ENCODE assay signal across 1 cellular context in the genomic region with DNA sequence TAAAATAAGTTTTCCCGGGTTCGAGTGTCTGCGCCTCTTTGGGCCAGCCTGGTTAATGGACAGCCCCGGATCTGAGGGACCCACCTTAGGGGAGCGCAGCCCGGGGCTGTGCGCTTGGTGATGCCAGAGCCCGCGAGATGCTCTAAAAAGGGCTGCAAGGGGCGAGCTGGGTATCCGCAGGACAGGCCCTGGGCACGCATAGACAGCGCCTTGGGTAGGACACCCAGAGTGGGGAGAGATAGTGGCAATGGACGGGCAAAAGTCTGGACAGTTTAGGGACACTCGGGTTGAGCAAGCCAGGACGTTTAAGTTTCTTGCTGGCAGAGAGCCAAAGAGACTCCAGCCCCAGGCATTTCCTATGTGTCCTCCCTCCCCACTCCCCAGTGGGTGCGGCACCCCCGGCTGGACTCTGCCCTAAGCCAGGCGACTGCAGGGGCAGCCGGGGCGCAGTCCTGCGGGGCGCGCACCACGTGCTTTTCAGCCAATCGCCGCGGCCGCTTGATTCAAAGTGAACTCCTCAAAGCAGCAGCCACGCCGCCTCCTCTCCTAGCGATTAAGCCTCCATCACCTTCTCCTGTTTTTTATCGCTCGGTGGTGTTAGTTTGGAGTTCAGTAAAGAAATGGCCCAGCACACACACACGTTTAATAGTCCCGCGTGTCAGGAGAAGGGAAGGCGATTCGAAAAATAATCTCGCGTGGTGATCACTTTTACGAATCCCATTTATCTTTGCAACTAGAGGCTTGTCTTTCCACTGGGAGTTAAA.
A peak's percentile ranks its signal among the peaks of the same experiment; 100 is the strongest.
TF ChIP-seq lines count a peak whose summit lies in the region.

No MANE protein-coding gene starts in this region.

TF ChIP-seq in HepG2, 621 proteins besides CTCF, POLR2A, EP300 and RAD21 (continued from another document and continues in another):
- TF ChIP-seq, protein P1, sequence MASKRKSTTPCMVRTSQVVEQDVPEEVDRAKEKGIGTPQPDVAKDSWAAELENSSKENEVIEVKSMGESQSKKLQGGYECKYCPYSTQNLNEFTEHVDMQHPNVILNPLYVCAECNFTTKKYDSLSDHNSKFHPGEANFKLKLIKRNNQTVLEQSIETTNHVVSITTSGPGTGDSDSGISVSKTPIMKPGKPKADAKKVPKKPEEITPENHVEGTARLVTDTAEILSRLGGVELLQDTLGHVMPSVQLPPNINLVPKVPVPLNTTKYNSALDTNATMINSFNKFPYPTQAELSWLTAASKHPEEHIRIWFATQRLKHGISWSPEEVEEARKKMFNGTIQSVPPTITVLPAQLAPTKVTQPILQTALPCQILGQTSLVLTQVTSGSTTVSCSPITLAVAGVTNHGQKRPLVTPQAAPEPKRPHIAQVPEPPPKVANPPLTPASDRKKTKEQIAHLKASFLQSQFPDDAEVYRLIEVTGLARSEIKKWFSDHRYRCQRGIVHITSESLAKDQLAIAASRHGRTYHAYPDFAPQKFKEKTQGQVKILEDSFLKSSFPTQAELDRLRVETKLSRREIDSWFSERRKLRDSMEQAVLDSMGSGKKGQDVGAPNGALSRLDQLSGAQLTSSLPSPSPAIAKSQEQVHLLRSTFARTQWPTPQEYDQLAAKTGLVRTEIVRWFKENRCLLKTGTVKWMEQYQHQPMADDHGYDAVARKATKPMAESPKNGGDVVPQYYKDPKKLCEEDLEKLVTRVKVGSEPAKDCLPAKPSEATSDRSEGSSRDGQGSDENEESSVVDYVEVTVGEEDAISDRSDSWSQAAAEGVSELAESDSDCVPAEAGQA (IDR thresholded peaks at IDR 0.05; ENCODE audit: low read depth), result no peak
- TF ChIP-seq, protein P1 (CRISPR knock-in tag; IDR thresholded peaks at IDR 0.05; ENCODE audit: borderline replicate concordance), result no peak; the same call in 1 of the 2 replicates
- peak; percentile 61; the same call in 1 of the 2 replicates for TF ChIP-seq TARDBP (CRISPR knock-in tag; IDR thresholded peaks at IDR 0.05)
- TF ChIP-seq ZFP36L1 (CRISPR knock-in tag; IDR thresholded peaks at IDR 0.05), result peak; percentile 56; the same call in 1 of the 2 replicates
- TF ChIP-seq, protein P2, sequence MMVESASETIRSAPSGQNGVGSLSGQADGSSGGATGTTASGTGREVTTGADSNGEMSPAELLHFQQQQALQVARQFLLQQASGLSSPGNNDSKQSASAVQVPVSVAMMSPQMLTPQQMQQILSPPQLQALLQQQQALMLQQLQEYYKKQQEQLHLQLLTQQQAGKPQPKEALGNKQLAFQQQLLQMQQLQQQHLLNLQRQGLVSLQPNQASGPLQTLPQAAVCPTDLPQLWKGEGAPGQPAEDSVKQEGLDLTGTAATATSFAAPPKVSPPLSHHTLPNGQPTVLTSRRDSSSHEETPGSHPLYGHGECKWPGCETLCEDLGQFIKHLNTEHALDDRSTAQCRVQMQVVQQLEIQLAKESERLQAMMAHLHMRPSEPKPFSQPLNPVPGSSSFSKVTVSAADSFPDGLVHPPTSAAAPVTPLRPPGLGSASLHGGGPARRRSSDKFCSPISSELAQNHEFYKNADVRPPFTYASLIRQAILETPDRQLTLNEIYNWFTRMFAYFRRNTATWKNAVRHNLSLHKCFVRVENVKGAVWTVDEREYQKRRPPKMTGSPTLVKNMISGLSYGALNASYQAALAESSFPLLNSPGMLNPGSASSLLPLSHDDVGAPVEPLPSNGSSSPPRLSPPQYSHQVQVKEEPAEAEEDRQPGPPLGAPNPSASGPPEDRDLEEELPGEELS (CRISPR knock-in tag; IDR thresholded peaks at IDR 0.05), result peak; percentile 57
- peak; percentile 53 for TF ChIP-seq FOXO1 (CRISPR knock-in tag; IDR thresholded peaks at IDR 0.05)
- TF ChIP-seq, protein P3, sequence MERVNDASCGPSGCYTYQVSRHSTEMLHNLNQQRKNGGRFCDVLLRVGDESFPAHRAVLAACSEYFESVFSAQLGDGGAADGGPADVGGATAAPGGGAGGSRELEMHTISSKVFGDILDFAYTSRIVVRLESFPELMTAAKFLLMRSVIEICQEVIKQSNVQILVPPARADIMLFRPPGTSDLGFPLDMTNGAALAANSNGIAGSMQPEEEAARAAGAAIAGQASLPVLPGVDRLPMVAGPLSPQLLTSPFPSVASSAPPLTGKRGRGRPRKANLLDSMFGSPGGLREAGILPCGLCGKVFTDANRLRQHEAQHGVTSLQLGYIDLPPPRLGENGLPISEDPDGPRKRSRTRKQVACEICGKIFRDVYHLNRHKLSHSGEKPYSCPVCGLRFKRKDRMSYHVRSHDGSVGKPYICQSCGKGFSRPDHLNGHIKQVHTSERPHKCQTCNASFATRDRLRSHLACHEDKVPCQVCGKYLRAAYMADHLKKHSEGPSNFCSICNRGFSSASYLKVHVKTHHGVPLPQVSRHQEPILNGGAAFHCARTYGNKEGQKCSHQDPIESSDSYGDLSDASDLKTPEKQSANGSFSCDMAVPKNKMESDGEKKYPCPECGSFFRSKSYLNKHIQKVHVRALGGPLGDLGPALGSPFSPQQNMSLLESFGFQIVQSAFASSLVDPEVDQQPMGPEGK (CRISPR knock-in tag; IDR thresholded peaks at IDR 0.05), result peak; percentile 97
- TF ChIP-seq, protein P4, sequence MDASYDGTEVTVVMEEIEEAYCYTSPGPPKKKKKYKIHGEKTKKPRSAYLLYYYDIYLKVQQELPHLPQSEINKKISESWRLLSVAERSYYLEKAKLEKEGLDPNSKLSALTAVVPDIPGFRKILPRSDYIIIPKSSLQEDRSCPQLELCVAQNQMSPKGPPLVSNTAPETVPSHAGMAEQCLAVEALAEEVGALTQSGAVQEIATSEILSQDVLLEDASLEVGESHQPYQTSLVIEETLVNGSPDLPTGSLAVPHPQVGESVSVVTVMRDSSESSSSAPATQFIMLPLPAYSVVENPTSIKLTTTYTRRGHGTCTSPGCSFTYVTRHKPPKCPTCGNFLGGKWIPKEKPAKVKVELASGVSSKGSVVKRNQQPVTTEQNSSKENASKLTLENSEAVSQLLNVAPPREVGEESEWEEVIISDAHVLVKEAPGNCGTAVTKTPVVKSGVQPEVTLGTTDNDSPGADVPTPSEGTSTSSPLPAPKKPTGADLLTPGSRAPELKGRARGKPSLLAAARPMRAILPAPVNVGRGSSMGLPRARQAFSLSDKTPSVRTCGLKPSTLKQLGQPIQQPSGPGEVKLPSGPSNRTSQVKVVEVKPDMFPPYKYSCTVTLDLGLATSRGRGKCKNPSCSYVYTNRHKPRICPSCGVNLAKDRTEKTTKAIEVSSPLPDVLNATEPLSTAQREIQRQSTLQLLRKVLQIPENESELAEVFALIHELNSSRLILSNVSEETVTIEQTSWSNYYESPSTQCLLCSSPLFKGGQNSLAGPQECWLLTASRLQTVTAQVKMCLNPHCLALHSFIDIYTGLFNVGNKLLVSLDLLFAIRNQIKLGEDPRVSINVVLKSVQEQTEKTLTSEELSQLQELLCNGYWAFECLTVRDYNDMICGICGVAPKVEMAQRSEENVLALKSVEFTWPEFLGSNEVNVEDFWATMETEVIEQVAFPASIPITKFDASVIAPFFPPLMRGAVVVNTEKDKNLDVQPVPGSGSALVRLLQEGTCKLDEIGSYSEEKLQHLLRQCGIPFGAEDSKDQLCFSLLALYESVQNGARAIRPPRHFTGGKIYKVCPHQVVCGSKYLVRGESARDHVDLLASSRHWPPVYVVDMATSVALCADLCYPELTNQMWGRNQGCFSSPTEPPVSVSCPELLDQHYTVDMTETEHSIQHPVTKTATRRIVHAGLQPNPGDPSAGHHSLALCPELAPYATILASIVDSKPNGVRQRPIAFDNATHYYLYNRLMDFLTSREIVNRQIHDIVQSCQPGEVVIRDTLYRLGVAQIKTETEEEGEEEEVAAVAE (CRISPR knock-in tag; IDR thresholded peaks at IDR 0.05; ENCODE audit: borderline replicate concordance), result peak; percentile 52; the same call in 1 of the 2 replicates
- TF ChIP-seq, protein P5, sequence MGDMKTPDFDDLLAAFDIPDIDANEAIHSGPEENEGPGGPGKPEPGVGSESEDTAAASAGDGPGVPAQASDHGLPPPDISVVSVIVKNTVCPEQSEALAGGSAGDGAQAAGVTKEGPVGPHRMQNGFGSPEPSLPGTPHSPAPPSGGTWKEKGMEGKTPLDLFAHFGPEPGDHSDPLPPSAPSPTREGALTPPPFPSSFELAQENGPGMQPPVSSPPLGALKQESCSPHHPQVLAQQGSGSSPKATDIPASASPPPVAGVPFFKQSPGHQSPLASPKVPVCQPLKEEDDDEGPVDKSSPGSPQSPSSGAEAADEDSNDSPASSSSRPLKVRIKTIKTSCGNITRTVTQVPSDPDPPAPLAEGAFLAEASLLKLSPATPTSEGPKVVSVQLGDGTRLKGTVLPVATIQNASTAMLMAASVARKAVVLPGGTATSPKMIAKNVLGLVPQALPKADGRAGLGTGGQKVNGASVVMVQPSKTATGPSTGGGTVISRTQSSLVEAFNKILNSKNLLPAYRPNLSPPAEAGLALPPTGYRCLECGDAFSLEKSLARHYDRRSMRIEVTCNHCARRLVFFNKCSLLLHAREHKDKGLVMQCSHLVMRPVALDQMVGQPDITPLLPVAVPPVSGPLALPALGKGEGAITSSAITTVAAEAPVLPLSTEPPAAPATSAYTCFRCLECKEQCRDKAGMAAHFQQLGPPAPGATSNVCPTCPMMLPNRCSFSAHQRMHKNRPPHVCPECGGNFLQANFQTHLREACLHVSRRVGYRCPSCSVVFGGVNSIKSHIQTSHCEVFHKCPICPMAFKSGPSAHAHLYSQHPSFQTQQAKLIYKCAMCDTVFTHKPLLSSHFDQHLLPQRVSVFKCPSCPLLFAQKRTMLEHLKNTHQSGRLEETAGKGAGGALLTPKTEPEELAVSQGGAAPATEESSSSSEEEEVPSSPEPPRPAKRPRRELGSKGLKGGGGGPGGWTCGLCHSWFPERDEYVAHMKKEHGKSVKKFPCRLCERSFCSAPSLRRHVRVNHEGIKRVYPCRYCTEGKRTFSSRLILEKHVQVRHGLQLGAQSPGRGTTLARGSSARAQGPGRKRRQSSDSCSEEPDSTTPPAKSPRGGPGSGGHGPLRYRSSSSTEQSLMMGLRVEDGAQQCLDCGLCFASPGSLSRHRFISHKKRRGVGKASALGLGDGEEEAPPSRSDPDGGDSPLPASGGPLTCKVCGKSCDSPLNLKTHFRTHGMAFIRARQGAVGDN (CRISPR knock-in tag; IDR thresholded peaks at IDR 0.05), result peak; percentile 69
- TF ChIP-seq, protein P6, sequence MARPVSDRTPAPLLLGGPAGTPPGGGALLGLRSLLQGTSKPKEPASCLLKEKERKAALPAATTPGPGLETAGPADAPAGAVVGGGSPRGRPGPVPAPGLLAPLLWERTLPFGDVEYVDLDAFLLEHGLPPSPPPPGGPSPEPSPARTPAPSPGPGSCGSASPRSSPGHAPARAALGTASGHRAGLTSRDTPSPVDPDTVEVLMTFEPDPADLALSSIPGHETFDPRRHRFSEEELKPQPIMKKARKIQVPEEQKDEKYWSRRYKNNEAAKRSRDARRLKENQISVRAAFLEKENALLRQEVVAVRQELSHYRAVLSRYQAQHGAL (CRISPR knock-in tag; IDR thresholded peaks at IDR 0.05; ENCODE audit: not compliant biosample characterization), result peak; percentile 81
- peak; percentile 88 for TF ChIP-seq HOXA3 (CRISPR knock-in tag; IDR thresholded peaks at IDR 0.05)
- TF ChIP-seq MYC (CRISPR knock-in tag; IDR thresholded peaks at IDR 0.05; ENCODE audit: borderline replicate concordance), result peak; percentile 95
- TF ChIP-seq TCF7L2 (IDR thresholded peaks at IDR 0.05; ENCODE audit: low read depth, low read length), result no peak
- peak; percentile 62; the same call in 1 of the 2 replicates for TF ChIP-seq YEATS2 (CRISPR knock-in tag; IDR thresholded peaks at IDR 0.05; ENCODE audit: borderline replicate concordance)
- TF ChIP-seq GABPA (IDR thresholded peaks at IDR 0.05; ENCODE audit: low read depth, low read length), result no peak
- TF ChIP-seq GABPA (CRISPR knock-in tag; IDR thresholded peaks at IDR 0.05; ENCODE audit: low read depth), result 0 out of 2 replicates have a peak, but pooled peaks have one; percentile 11
- TF ChIP-seq ZNF607 (CRISPR knock-in tag; IDR thresholded peaks at IDR 0.05; ENCODE audit: borderline replicate concordance), result 0 out of 2 replicates have a peak, but pooled peaks have one; percentile 47
- no peak for TF ChIP-seq ZNF3 (CRISPR knock-in tag; IDR thresholded peaks at IDR 0.05)
- no peak; the same call in 1 of the 2 replicates for TF ChIP-seq ZNF441 (CRISPR knock-in tag; IDR thresholded peaks at IDR 0.05; ENCODE audit: borderline replicate concordance)
- TF ChIP-seq ZBTB1 (CRISPR knock-in tag; IDR thresholded peaks at IDR 0.05; ENCODE audit: borderline replicate concordance), result no peak
- no peak for TF ChIP-seq ZNF180 (CRISPR knock-in tag; IDR thresholded peaks at IDR 0.05; ENCODE audit: borderline replicate concordance, low read depth)
- TF ChIP-seq, protein P7, sequence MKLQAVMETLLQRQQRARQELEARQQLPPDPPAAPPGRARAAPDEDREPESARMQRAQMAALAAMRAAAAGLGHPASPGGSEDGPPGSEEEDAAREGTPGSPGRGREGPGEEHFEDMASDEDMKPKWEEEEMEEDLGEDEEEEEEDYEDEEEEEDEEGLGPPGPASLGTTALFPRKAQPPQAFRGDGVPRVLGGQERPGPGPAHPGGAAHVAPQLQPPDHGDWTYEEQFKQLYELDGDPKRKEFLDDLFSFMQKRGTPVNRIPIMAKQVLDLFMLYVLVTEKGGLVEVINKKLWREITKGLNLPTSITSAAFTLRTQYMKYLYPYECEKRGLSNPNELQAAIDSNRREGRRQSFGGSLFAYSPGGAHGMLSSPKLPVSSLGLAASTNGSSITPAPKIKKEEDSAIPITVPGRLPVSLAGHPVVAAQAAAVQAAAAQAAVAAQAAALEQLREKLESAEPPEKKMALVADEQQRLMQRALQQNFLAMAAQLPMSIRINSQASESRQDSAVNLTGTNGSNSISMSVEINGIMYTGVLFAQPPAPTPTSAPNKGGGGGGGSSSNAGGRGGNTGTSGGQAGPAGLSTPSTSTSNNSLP (IDR thresholded peaks at IDR 0.05; ENCODE audit: low read depth, low read length), result peak; percentile 6; the same call in 1 of the 2 replicates
- TF ChIP-seq, protein P8, sequence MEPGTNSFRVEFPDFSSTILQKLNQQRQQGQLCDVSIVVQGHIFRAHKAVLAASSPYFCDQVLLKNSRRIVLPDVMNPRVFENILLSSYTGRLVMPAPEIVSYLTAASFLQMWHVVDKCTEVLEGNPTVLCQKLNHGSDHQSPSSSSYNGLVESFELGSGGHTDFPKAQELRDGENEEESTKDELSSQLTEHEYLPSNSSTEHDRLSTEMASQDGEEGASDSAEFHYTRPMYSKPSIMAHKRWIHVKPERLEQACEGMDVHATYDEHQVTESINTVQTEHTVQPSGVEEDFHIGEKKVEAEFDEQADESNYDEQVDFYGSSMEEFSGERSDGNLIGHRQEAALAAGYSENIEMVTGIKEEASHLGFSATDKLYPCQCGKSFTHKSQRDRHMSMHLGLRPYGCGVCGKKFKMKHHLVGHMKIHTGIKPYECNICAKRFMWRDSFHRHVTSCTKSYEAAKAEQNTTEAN (CRISPR knock-in tag; conservative IDR thresholded peaks at IDR 0.05), result peak; percentile 57
- TF ChIP-seq THAP11 (CRISPR knock-in tag; IDR thresholded peaks at IDR 0.05), result peak; percentile 30; the same call in 1 of the 2 replicates
- TF ChIP-seq HNRNPUL1 (IDR thresholded peaks at IDR 0.05; ENCODE audit: low read depth, low read length), result no peak
